In genomic region chr18:45664824-45665763, GRCh38 we compare ENCODE assay signal across 8 cellular contexts. TPM values are rescaled to one million over a fixed set of nuclear protein-coding genes. Genes with fewer than 3 reads are reported as not detected.
DNase-seq lines count a peak whose midpoint lies in the region; ATAC-seq and TF ChIP-seq lines count a peak whose summit lies in the region.

No MANE protein-coding gene starts in this region.

- H3K27ac ChIP-seq in A673 (ENCODE audit: low read depth, low read length, poor library complexity, severe bottlenecking) = no peak overlapping the region

- peak overlapping the region; percentile 93 for H3K27ac Mint-ChIP-seq in endothelial cell (ENCODE audit: unreplicated experiment)

- TF ChIP-seq CTCF in A673 (conservative IDR thresholded peaks at IDR 0.05; ENCODE audit: low read depth, low read length) (peak; percentile 83), endothelial cell (IDR thresholded peaks at IDR 0.05; ENCODE audit: unreplicated experiment) (peak; percentile 91)

- POLR2A ChIA-PET in A673 (lab: Charles Lee; ENCODE audit: low non-redundant PET) = no interaction called here

- no peaks in the 10 kb centered on the region for H3K4me1 ChIP-seq in A673 (ENCODE audit: insufficient read depth, low read length, poor library complexity, severe bottlenecking)

- peak; percentile 50 for ATAC-seq in GM18498 (IDR thresholded peaks at IDR 0.05; ENCODE audit: unreplicated experiment)
- ATAC-seq in HG03432 (IDR thresholded peaks at IDR 0.05; ENCODE audit: unreplicated experiment) = peak; percentile 54

- intact Hi-C loops in A673 (cut with micrococcal nuclease; ENCODE audit: unreplicated experiment) = loop anchor here (1.0 to 10.0 kb wide), 4 partner anchors 220 to 408 kb away; partner anchors contain the start of gene PSTPIP2

- no peak overlapping the region for H3K4me3 ChIP-seq in A673 (ENCODE audit: low read depth, low read length, poor library complexity, severe bottlenecking)

- no peaks in the 10 kb centered on the region for H3K9me3 Mint-ChIP-seq in endothelial cell (ENCODE audit: unreplicated experiment)

- DNase-seq in A673 (ENCODE audit: low spot score) (peak; percentile 75), NOMO-1 (lab: John Stamatoyannopoulos, UW; ENCODE audit: unreplicated experiment in 2 of 2) (peak; percentile 47 to 67), endothelial cell (ENCODE audit: low spot score) (peak; percentile 68), mucosa of gallbladder (ENCODE audit: low spot score) (peak; percentile 68)
- peak; percentile 72 for DNase-seq in activated CD8-positive, alpha-beta memory T cell treated with anti-CD3 and anti-CD28 coated beads, Interleukin-2, amount 50 U/mL, for 4 hours
- DNase-seq in stimulated activated naive CD4-positive, alpha-beta T cell treated with Interleukin-2 at 50 U/mL for 16 hours (lab: John Stamatoyannopoulos, UW) = peak; percentile 53

- no TSS peak for BruUV-seq in A673 (replicated peaks; lab: Mats Ljungman, UMichigan)

- H3K4me3 Mint-ChIP-seq in endothelial cell (ENCODE audit: unreplicated experiment) = no peak overlapping the region

- CTCF ChIA-PET in A673 (lab: Charles Lee) = interaction anchor here (0.6 to 1.2 kb wide), 7 partner anchors 13 to 664 kb away, joined by 3 to 20 read pairs (median 4); no protein-coding TSS in a partner anchor

- peaks cover 22% of the 10 kb centered on the region for H3K4me1 Mint-ChIP-seq in endothelial cell (ENCODE audit: unreplicated experiment)

- no peaks in the 10 kb centered on the region for H3K27me3 Mint-ChIP-seq in endothelial cell (ENCODE audit: unreplicated experiment)

- H3K9me3 ChIP-seq in A673 (ENCODE audit: low read depth, low read length, poor library complexity, severe bottlenecking) = no peaks in the 10 kb centered on the region

- no peaks in the 10 kb centered on the region for H3K36me3 ChIP-seq in A673 (ENCODE audit: insufficient read depth, low read length, poor library complexity, severe bottlenecking)

- H3K36me3 Mint-ChIP-seq in endothelial cell (ENCODE audit: low read depth, unreplicated experiment) = no peaks in the 10 kb centered on the region

- no peaks in the 10 kb centered on the region for H3K27me3 ChIP-seq in A673 (replicated peaks; ENCODE audit: insufficient read depth, low read depth, low read length, poor library complexity)

RNA-seq across cellular contexts. Expression of gene SLC14A2, which starts 49.8 kb away (rescaled TPM):
- not detected in 2 replicates for total RNA-seq in A673 (2021)
- 0.31 TPM for total RNA-seq in endothelial cell (ENCODE audit: unreplicated experiment)
- not detected for total RNA-seq in mucosa of gallbladder

RNA-seq across cellular contexts. Expression of gene SLC14A1, which starts 58.9 kb away (rescaled TPM):
- not detected in 2 replicates for total RNA-seq in A673 (2021)
- total RNA-seq in endothelial cell (ENCODE audit: unreplicated experiment) = 0.36 TPM
- 96.9 TPM for total RNA-seq in mucosa of gallbladder

Comparison
In these comparisons a context has a peak if more than half of its experiments do, and no peak if none do; other contexts are left out.
1. RNA of gene SLC14A1, which starts 58.9 kb away (total RNA-seq): 96.9 TPM in mucosa of gallbladder (single experiment); 0.36 TPM in endothelial cell (single experiment) and not detected in A673; every median in the first group is over 10 times any median in the second.
2. Peak in every context shown above with its lines, with median percentiles within 50 percentile points of each other: DNase-seq.